In genomic region chr18:74446631-74447403, GRCh38 we compare ENCODE assay signal across 30 cellular contexts. TPM values are rescaled to one million over a fixed set of nuclear protein-coding genes. Genes with fewer than 3 reads are reported as not detected.
"Had no signal": no experiment of that assay in that cellular context is flagged by ENCODE, and none has a peak within 500 bp of the region (broad histone marks: within the 10 kb centered on the region; RNA-seq: fewer than 3 reads in every experiment).

No MANE protein-coding gene starts in this region.

- H3K27me3 ChIP-seq: body of pancreas, gastrocnemius medialis, right lobe of liver had no signal

- H3K36me3 ChIP-seq: gastrocnemius medialis, right lobe of liver, stomach, tibial artery had no signal

- H3K9me3 ChIP-seq: body of pancreas, gastrocnemius medialis, right lobe of liver, stomach, tibial artery had no signal

- H3K9me3 Mint-ChIP-seq: activated CD4-positive, alpha-beta memory T cell treated with anti-CD3 and anti-CD28 coated beads, Interleukin-2, amount 10 ng/mL, durations not matched to agents 7 days and 5 days; activated T-cell treated with anti-CD3 and anti-CD28 coated beads, Interleukin-2, amount 50 U/mL, for 4 hours; activated T-helper 17 cell treated with anti-CD3 and anti-CD28 coated beads, Interleukin-2, amount 50 U/mL, for 72 hours; effector memory CD8-positive, alpha-beta T cell; naive thymus-derived CD4-positive, alpha-beta T cell; T-helper 1 cell treated with Interleukin-12 subunit alpha and Interleukin-12 subunit beta and Interleukin-4 antibody, amounts not matched to agents 30 μg/mL and 1 μg/mL, for 36 hours had no signal

- H3K4me1 Mint-ChIP-seq: activated CD4-positive, alpha-beta memory T cell treated with anti-CD3 and anti-CD28 coated beads, Interleukin-2, amount 10 ng/mL, durations not matched to agents 7 days and 5 days; activated T-helper 17 cell treated with anti-CD3 and anti-CD28 coated beads, Interleukin-2, amount 50 U/mL, for 72 hours had no signal

- ATAC-seq: activated T-cell treated with anti-CD3 and anti-CD28 coated beads, Interleukin-2, amount 50 U/mL, for 4 hours; activated T-helper 17 cell treated with anti-CD3 and anti-CD28 coated beads, Interleukin-2, amount 50 U/mL, for 72 hours; body of pancreas; effector memory CD8-positive, alpha-beta T cell; gastrocnemius medialis; left ventricle myocardium superior; naive thymus-derived CD4-positive, alpha-beta T cell; right lobe of liver had no signal

- H3K4me1 ChIP-seq: gastrocnemius medialis, stomach, tibial artery had no signal

- H3K4me3 Mint-ChIP-seq: activated CD4-positive, alpha-beta memory T cell treated with anti-CD3 and anti-CD28 coated beads, Interleukin-2, amount 10 ng/mL, durations not matched to agents 7 days and 5 days; activated naive CD8-positive, alpha-beta T cell; activated T-cell treated with anti-CD3 and anti-CD28 coated beads, Interleukin-2, amount 50 U/mL, for 4 hours; activated T-helper 17 cell treated with anti-CD3 and anti-CD28 coated beads, Interleukin-2, amount 50 U/mL, for 72 hours; effector memory CD8-positive, alpha-beta T cell; naive thymus-derived CD4-positive, alpha-beta T cell; T-helper 1 cell treated with Interleukin-12 subunit alpha and Interleukin-12 subunit beta and Interleukin-4 antibody, amounts not matched to agents 30 μg/mL and 1 μg/mL, for 36 hours had no signal

- DNase-seq: activated CD4-positive, alpha-beta memory T cell treated with anti-CD3 and anti-CD28 coated beads, Interleukin-2, amount 10 ng/mL, durations not matched to agents 7 days and 5 days; activated CD4-positive, alpha-beta T cell treated with anti-CD3 and anti-CD28 coated beads for 48 hours; activated naive CD4-positive, alpha-beta T cell; activated T-cell treated with anti-CD3 and anti-CD28 coated beads, Interleukin-2, amount 50 U/mL, for 4 hours; aorta; body of pancreas; cerebellar nuclear complex; dorsolateral prefrontal cortex; effector memory CD8-positive, alpha-beta T cell; erythroblast; gastrocnemius medialis; glutamatergic neuron; left ventricle myocardium superior; mammary epithelial cell; midbrain; naive thymus-derived CD4-positive, alpha-beta T cell; occipital lobe; stimulated activated CD4-positive, alpha-beta T cell treated with anti-CD3 and anti-CD28 coated beads, Interleukin-2, amount 100 ng/mL, for 48 hours; stomach; SW 1271; T-helper 9 cell had no signal

- H3K4me3 ChIP-seq: body of pancreas, coronary artery, dorsolateral prefrontal cortex, gastrocnemius medialis, right lobe of liver, stomach, tibial artery had no signal

- H3K27ac ChIP-seq: body of pancreas, coronary artery, dorsolateral prefrontal cortex, gastrocnemius medialis, right lobe of liver, stomach, tibial artery, VCaP had no signal

- H3K36me3 Mint-ChIP-seq: activated naive CD8-positive, alpha-beta T cell; naive thymus-derived CD4-positive, alpha-beta T cell had no signal

- H3K27ac Mint-ChIP-seq: activated CD4-positive, alpha-beta memory T cell treated with anti-CD3 and anti-CD28 coated beads, Interleukin-2, amount 10 ng/mL, durations not matched to agents 7 days and 5 days; activated naive CD8-positive, alpha-beta T cell; activated T-helper 17 cell treated with anti-CD3 and anti-CD28 coated beads, Interleukin-2, amount 50 U/mL, for 72 hours; effector memory CD8-positive, alpha-beta T cell; naive thymus-derived CD4-positive, alpha-beta T cell; T-helper 1 cell treated with Interleukin-12 subunit alpha and Interleukin-12 subunit beta and Interleukin-4 antibody, amounts not matched to agents 30 μg/mL and 1 μg/mL, for 36 hours had no signal

- H3K27me3 Mint-ChIP-seq: activated CD4-positive, alpha-beta memory T cell treated with anti-CD3 and anti-CD28 coated beads, Interleukin-2, amount 10 ng/mL, durations not matched to agents 7 days and 5 days had no signal

- FAIRE-seq: islet of Langerhans, TTC549 had no signal

RNA-seq across cellular contexts. Expression of gene DIPK1C, which starts 10.3 kb away (rescaled TPM):
- total RNA-seq: activated CD4-positive, alpha-beta memory T cell treated with anti-CD3 and anti-CD28 coated beads, Interleukin-2, amount 10 ng/mL, durations not matched to agents 7 days and 5 days; activated T-cell treated with anti-CD3 and anti-CD28 coated beads, Interleukin-2, amount 50 U/mL, for 4 hours; activated T-helper 17 cell treated with anti-CD3 and anti-CD28 coated beads, Interleukin-2, amount 50 U/mL, for 72 hours; aorta; body of pancreas; mammary epithelial cell; naive thymus-derived CD4-positive, alpha-beta T cell had no signal
